In genomic region chr5:33438996-33439395, GRCh38 we compare ENCODE assay signal across 14 cellular contexts. TPM values are rescaled to one million over a fixed set of nuclear protein-coding genes. Genes with fewer than 3 reads are reported as not detected.
A peak's percentile ranks its signal among the peaks of the same experiment; 100 is the strongest.
DNase-seq lines count a peak whose midpoint lies in the region; ATAC-seq, FAIRE-seq and TF ChIP-seq lines count a peak whose summit lies in the region.
"Had no signal": no experiment of that assay in that cellular context is flagged by ENCODE, and none has a peak within 500 bp of the region (broad histone marks: within the 10 kb centered on the region; RNA-seq: fewer than 3 reads in every experiment).

No MANE protein-coding gene starts in this region.

- H3K9me3 ChIP-seq in cardiac muscle cell (ENCODE audit: low read depth) (no peaks in the 10 kb centered on the region), heart left ventricle (no peaks in the 10 kb centered on the region), iPS-18a (ENCODE audit: control insufficient read depth, low read depth, low read length) (no peaks in the 10 kb centered on the region)
- H3K9me3 ChIP-seq: upper lobe of right lung had no signal

- ATAC-seq in heart left ventricle: no peak
- ATAC-seq in activated naive CD8-positive, alpha-beta T cell treated with anti-CD3 and anti-CD28 coated beads, Interleukin-2, amount 50 U/mL, for 24 hours: no peak
- ATAC-seq: natural killer cell, upper lobe of right lung had no signal

- H3K4me3 ChIP-seq in cardiac muscle cell (no peak overlapping the region), heart left ventricle (peak overlapping the region in 3 of 12 donors; percentile 74 to 79 (median 79)), iPS-18a (ENCODE audit: low read length) (peak overlapping the region; percentile 99)

- H3K9me3 Mint-ChIP-seq in activated naive CD8-positive, alpha-beta T cell treated with anti-CD3 and anti-CD28 coated beads, Interleukin-2, amount 50 U/mL, for 24 hours: no peaks in the 10 kb centered on the region
- no peaks in the 10 kb centered on the region for H3K9me3 Mint-ChIP-seq in type B pancreatic cell
- H3K9me3 Mint-ChIP-seq: natural killer cell; T-helper 1 cell treated with Interleukin-12 subunit alpha and Interleukin-12 subunit beta and Interleukin-4 antibody, amounts not matched to agents 30 μg/mL and 1 μg/mL, for 36 hours had no signal

- no peaks in the 10 kb centered on the region for H3K27me3 Mint-ChIP-seq in activated naive CD8-positive, alpha-beta T cell treated with anti-CD3 and anti-CD28 coated beads, Interleukin-2, amount 50 U/mL, for 24 hours
- H3K27me3 Mint-ChIP-seq in type B pancreatic cell: no peaks in the 10 kb centered on the region

- DNase-seq in cardiac muscle cell (ENCODE audit: low read depth in 1 of 2, low spot score in 1 of 2) (no peak), heart left ventricle (no peak), type B pancreatic cell (ENCODE audit: extremely low spot score, unreplicated experiment) (no peak), GM19239 (ENCODE audit: insufficient read length, low spot score) (no peak), NCI-H128 (lab: John Stamatoyannopoulos, UW; ENCODE audit: unreplicated experiment) (no peak), occipital lobe (lab: John Stamatoyannopoulos, UW) (no peak)
- no peak for DNase-seq in activated naive CD8-positive, alpha-beta T cell treated with anti-CD3 and anti-CD28 coated beads, Interleukin-2, amount 50 U/mL, for 24 hours
- DNase-seq: central memory CD4-positive, alpha-beta T cell; KG1; natural killer cell; NCI-H526; upper lobe of right lung had no signal

- peak overlapping the region; percentile 99 for H3K9ac ChIP-seq in iPS-18a (ENCODE audit: low read length)

- H3K27me3 ChIP-seq in cardiac muscle cell: no peaks in the 10 kb centered on the region
- H3K27me3 ChIP-seq in heart left ventricle: no peaks in the 10 kb centered on the region
- no peaks in the 10 kb centered on the region for H3K27me3 ChIP-seq in iPS-18a (ENCODE audit: control insufficient read depth, insufficient read depth, low read length)
- H3K27me3 ChIP-seq: upper lobe of right lung had no signal

- FAIRE-seq in GM19239 (lab: Jason Lieb, UNC): no peak

- peaks cover 20% of the 10 kb centered on the region for H3K4me1 Mint-ChIP-seq in activated naive CD8-positive, alpha-beta T cell treated with anti-CD3 and anti-CD28 coated beads, Interleukin-2, amount 50 U/mL, for 24 hours
- peaks cover 7% of the 10 kb centered on the region for H3K4me1 Mint-ChIP-seq in type B pancreatic cell (ENCODE audit: unreplicated experiment)

- peak overlapping the region; percentile 93 for H3K27ac ChIP-seq in cardiac muscle cell
- H3K27ac ChIP-seq in heart left ventricle: no peak overlapping the region
- H3K27ac ChIP-seq in iPS-18a (ENCODE audit: low read length): no peak overlapping the region

- intact Hi-C loops in heart left ventricle (cut with DNase I): loop anchor here in 9 of 10 donors (5.0 to 10.0 kb wide), 5 partner anchors 493 to 536 kb away; partner anchors contain the start of gene RXFP3 (in 4 of the 9)

- H3K36me3 ChIP-seq in cardiac muscle cell (no peaks in the 10 kb centered on the region), heart left ventricle (no peaks in the 10 kb centered on the region), iPS-18a (ENCODE audit: control insufficient read depth, low read depth, low read length) (peaks cover 2% of the 10 kb centered on the region)
- H3K36me3 ChIP-seq: upper lobe of right lung had no signal

- WGBS in heart left ventricle, 4 donors: 69 to 84% (median 78%) methylated on average over 6 of the region's 6 CpGs

- H3K27ac Mint-ChIP-seq in activated naive CD8-positive, alpha-beta T cell treated with anti-CD3 and anti-CD28 coated beads, Interleukin-2, amount 50 U/mL, for 24 hours: no peak overlapping the region
- H3K27ac Mint-ChIP-seq in type B pancreatic cell: no peak overlapping the region
- H3K27ac Mint-ChIP-seq: natural killer cell; T-helper 1 cell treated with Interleukin-12 subunit alpha and Interleukin-12 subunit beta and Interleukin-4 antibody, amounts not matched to agents 30 μg/mL and 1 μg/mL, for 36 hours had no signal

- H3K36me3 Mint-ChIP-seq in activated naive CD8-positive, alpha-beta T cell treated with anti-CD3 and anti-CD28 coated beads, Interleukin-2, amount 50 U/mL, for 24 hours (ENCODE audit: low read depth): peaks cover 11% of the 10 kb centered on the region
- H3K36me3 Mint-ChIP-seq in type B pancreatic cell: peaks cover 3% of the 10 kb centered on the region
- H3K36me3 Mint-ChIP-seq: natural killer cell had no signal

- H3K4me1 ChIP-seq in cardiac muscle cell (ENCODE audit: low read depth) (peaks cover 17% of the 10 kb centered on the region), heart left ventricle (peaks cover 0 to 40% (median 23%) of the 10 kb centered on the region in 12 donors), iPS-18a (ENCODE audit: control insufficient read depth, low read depth, low read length) (peaks cover 2% of the 10 kb centered on the region)

- TF ChIP-seq CTCF in cardiac muscle cell (IDR thresholded peaks at IDR 0.05; ENCODE audit: low read depth, low read length) (no peak), heart left ventricle (IDR thresholded peaks at IDR 0.05) (no peak), type B pancreatic cell (conservative IDR thresholded peaks at IDR 0.05) (no peak)

- H3K4me3 Mint-ChIP-seq in activated naive CD8-positive, alpha-beta T cell treated with anti-CD3 and anti-CD28 coated beads, Interleukin-2, amount 50 U/mL, for 24 hours: peak overlapping the region; percentile 20
- peak overlapping the region; percentile 50 for H3K4me3 Mint-ChIP-seq in type B pancreatic cell
- H3K4me3 Mint-ChIP-seq: natural killer cell; T-helper 1 cell treated with Interleukin-12 subunit alpha and Interleukin-12 subunit beta and Interleukin-4 antibody, amounts not matched to agents 30 μg/mL and 1 μg/mL, for 36 hours had no signal

- no peak for TF ChIP-seq POLR2A in heart left ventricle (IDR thresholded peaks at IDR 0.05)

RNA-seq across cellular contexts. Expression of gene TARS1, which starts 1.8 kb away (rescaled TPM):
- total RNA-seq in cardiac muscle cell: 75.2 and 80.8 TPM in 2 replicates
- polyA plus RNA-seq in cardiac muscle cell: 73.5 and 80.5 TPM in 2 replicates
- 10 to 100 TPM; 58.1 to 79.7 (median 71.9) TPM for total RNA-seq in heart left ventricle
- 10 to 100 TPM; 65.5 to 91.0 TPM for polyA plus RNA-seq in heart left ventricle
- 174 and 183 TPM in 2 replicates for total RNA-seq in type B pancreatic cell (ENCODE audit: low replicate concordance)
- total RNA-seq in occipital lobe: 83.3 TPM
